ENCODE assay signal across 13 cellular contexts in genomic region chr17:9842057-9842758, GRCh38. TPM values are rescaled to one million over a fixed set of nuclear protein-coding genes. Genes with fewer than 3 reads are reported as not detected.
DNase-seq lines count a peak whose midpoint lies in the region; ATAC-seq and FAIRE-seq lines count a peak whose summit lies in the region.
"Had no signal": no experiment of that assay in that cellular context is flagged by ENCODE, and none has a peak within 500 bp of the region (broad histone marks: within the 10 kb centered on the region; RNA-seq: fewer than 3 reads in every experiment).

No MANE protein-coding gene starts in this region.

- no peak for FAIRE-seq in small intestine (lab: Jason Lieb, UNC)

- peak; percentile 86 for DNase-seq in G401 (ENCODE audit: low spot score)
- DNase-seq in caudate nucleus (lab: John Stamatoyannopoulos, UW) = peak in 16 of 61 donors; percentile 1 to 68 (median 8)
- DNase-seq in iris pigment epithelial cell (ENCODE audit: low read depth) = peak; percentile 85
- DNase-seq in small intestine = peak; percentile 7
- no peak for DNase-seq in HuH-7.5 (ENCODE audit: low spot score)
- DNase-seq in NCI-H2029 (lab: John Stamatoyannopoulos, UW) = no peak
- DNase-seq: NCI-H146 had no signal

- H3K27ac ChIP-seq in caudate nucleus (ENCODE audit: low read depth, low read length) (peak overlapping the region; percentile 82), small intestine (ENCODE audit: low read depth in 1 of 2, low read length in 1 of 2) (peak overlapping the region in 1 of 2 donors; percentile 78)
- H3K27ac ChIP-seq: cardiac muscle cell, SK-N-MC had no signal

- H3K4me3 ChIP-seq in small intestine (ENCODE audit: low read depth in 1 of 2, low read length in 2 of 2) = no peak overlapping the region
- H3K4me3 ChIP-seq: cardiac muscle cell, HAP-1, SK-N-MC had no signal

- ATAC-seq in GM18511 (IDR thresholded peaks at IDR 0.05; ENCODE audit: unreplicated experiment) (no peak), GM21390 (IDR thresholded peaks at IDR 0.05; ENCODE audit: unreplicated experiment) (no peak)

- in situ Hi-C loops in G401 (cut with HindIII; ENCODE audit: low sequenced_read_pairs) = no loop called here

- H3K4me1 ChIP-seq in small intestine (ENCODE audit: control insufficient read depth in 2 of 2, insufficient read depth in 1 of 2, low read depth in 1 of 2, low read length in 1 of 2) = peaks cover 0 to 5% of the 10 kb centered on the region in 2 donors
- H3K4me1 ChIP-seq: HAP-1 had no signal

- no peaks in the 10 kb centered on the region for H3K36me3 ChIP-seq in small intestine (ENCODE audit: control insufficient read depth in 2 of 2, insufficient read depth in 2 of 2, low read length in 2 of 2)
- H3K36me3 ChIP-seq: cardiac muscle cell, HAP-1 had no signal

- H3K9me3 ChIP-seq in small intestine (ENCODE audit: control insufficient read depth, low read depth) = no peaks in the 10 kb centered on the region
- H3K9me3 ChIP-seq: HAP-1 had no signal

- WGBS in small intestine, 3 donors = 50 to 66% (median 58%) methylated on average over 14 of the region's 14 CpGs

- no peaks in the 10 kb centered on the region for H3K27me3 ChIP-seq in small intestine (ENCODE audit: control insufficient read depth in 2 of 2, insufficient read depth in 2 of 2, low read length in 2 of 2)
- H3K27me3 ChIP-seq: cardiac muscle cell had no signal

RNA-seq across cellular contexts. Expression of gene GLP2R, which starts 16.5 kb away (rescaled TPM):
- not detected in 2 replicates for total RNA-seq in G401 (2014; rRNA removed; shearing (Covaris generic))
- polyA plus RNA-seq in small intestine = 1 to 10 TPM in 2 of 3 donors, under 1 TPM in 1; 0.67 to 3.5 (median 3.3) TPM
- total RNA-seq: cardiac muscle cell had no signal

RNA-seq across cellular contexts. Expression of gene GSG1L2, which starts 20.3 kb away (rescaled TPM):
- not detected in 2 replicates for total RNA-seq in G401 (2014; rRNA removed; shearing (Covaris generic))
- not detected for polyA plus RNA-seq in small intestine
- total RNA-seq: cardiac muscle cell, posterior vena cava had no signal
- polyA plus RNA-seq: cardiac muscle cell had no signal

RNA-seq across cellular contexts. Expression of gene DHRS7C, which starts 50.8 kb away (rescaled TPM):
- not detected in 2 replicates for total RNA-seq in G401 (2014; rRNA removed; shearing (Covaris generic))
- polyA plus RNA-seq in small intestine = 1 to 10 TPM in 1 of 3 donors, under 1 TPM in 1, not detected in 1; 0.15 to 1.1 TPM
- total RNA-seq: posterior vena cava had no signal
- polyA plus RNA-seq: cardiac muscle cell had no signal

Comparison
In these comparisons a context has a peak if more than half of its experiments do, and no peak if none do; other contexts are left out.
1. DNase-seq: peak in G401 (single experiment), iris pigment epithelial cell (single experiment) and small intestine (single experiment); none in HuH-7.5 (single experiment) and NCI-H2029 (single experiment).